8 cellular contexts compared by ENCODE assay signal in the genomic region with DNA sequence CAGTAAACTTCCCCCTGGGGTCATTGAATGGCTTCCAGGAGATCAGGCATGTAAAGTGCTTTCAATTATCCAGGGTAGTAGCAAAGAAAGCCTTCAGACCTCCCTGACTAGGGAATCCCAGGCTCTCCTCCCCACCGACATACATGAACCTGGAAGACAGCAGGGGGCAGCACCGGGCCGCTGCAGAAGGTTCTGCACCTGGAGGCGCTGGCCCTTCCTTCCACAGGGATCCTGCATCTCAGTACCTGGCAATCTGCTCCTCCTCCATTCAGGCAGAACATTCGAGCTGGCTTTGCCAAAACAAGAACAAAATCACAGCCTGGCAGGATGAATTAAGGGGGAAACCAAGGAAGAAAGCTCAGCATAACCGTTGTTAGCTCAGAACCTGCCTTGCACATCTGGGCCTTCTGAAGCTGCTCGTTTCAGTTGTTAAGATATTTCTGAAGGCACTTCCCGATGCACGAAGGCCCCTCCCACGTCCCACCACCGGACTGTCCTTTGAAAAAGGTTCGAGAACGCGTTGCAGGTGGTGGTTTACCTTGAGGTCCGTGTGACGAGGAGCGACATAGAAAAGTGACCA.
DNase-seq lines count a peak whose midpoint lies in the region; ATAC-seq and TF ChIP-seq lines count a peak whose summit lies in the region.

No MANE protein-coding gene starts in this region.

- H3K4me3 ChIP-seq in dorsolateral prefrontal cortex (no peak overlapping the region), neural progenitor cell (no peak overlapping the region)
- no peak overlapping the region for H3K4me3 ChIP-seq in CD8-positive, alpha-beta T cell (ENCODE audit: low read depth, low read length)

- no peaks in the 10 kb centered on the region for H3K79me2 ChIP-seq in neural progenitor cell (ENCODE audit: low read depth)

- POLR2A ChIA-PET in CD8-positive, alpha-beta T cell (lab: Charles Lee), result no interaction called here

- H3K9me3 Mint-ChIP-seq in neural progenitor cell, result no peaks in the 10 kb centered on the region
- no peaks in the 10 kb centered on the region for H3K9me3 Mint-ChIP-seq in CD8-positive, alpha-beta T cell

- H3F3A ChIP-seq in neural progenitor cell (ENCODE audit: low read depth), result no peaks in the 10 kb centered on the region

- H3K27me3 Mint-ChIP-seq in neural progenitor cell (ENCODE audit: insufficient read depth, low read depth), result peaks cover 4% of the 10 kb centered on the region
- H3K27me3 Mint-ChIP-seq in CD8-positive, alpha-beta T cell (ENCODE audit: low read depth), result no peaks in the 10 kb centered on the region

- H3K27ac ChIP-seq in dorsolateral prefrontal cortex (no peak overlapping the region), neural progenitor cell (no peak overlapping the region)
- no peak overlapping the region for H3K27ac ChIP-seq in CD8-positive, alpha-beta T cell (ENCODE audit: low read depth, low read length)

- H3K36me3 ChIP-seq in neural progenitor cell, result no peaks in the 10 kb centered on the region
- no peaks in the 10 kb centered on the region for H3K36me3 ChIP-seq in CD8-positive, alpha-beta T cell (ENCODE audit: insufficient read depth, low read length)

- no peak overlapping the region for H3K4me2 ChIP-seq in neural progenitor cell

- no peak overlapping the region for H3K4me3 Mint-ChIP-seq in neural progenitor cell
- H3K4me3 Mint-ChIP-seq in CD8-positive, alpha-beta T cell, result no peak overlapping the region

- H3K27ac Mint-ChIP-seq in neural progenitor cell, result no peak overlapping the region
- no peak overlapping the region for H3K27ac Mint-ChIP-seq in CD8-positive, alpha-beta T cell

- H3K36me3 Mint-ChIP-seq in neural progenitor cell, result peaks cover 2% of the 10 kb centered on the region
- H3K36me3 Mint-ChIP-seq in CD8-positive, alpha-beta T cell, result peaks cover 3% of the 10 kb centered on the region

- H3K4me1 Mint-ChIP-seq in neural progenitor cell, result no peaks in the 10 kb centered on the region
- H3K4me1 Mint-ChIP-seq in CD8-positive, alpha-beta T cell (ENCODE audit: low read depth), result peaks cover 16% of the 10 kb centered on the region

- no peak overlapping the region for H2AFZ ChIP-seq in neural progenitor cell (replicated peaks)

- no peaks in the 10 kb centered on the region for H3K4me1 ChIP-seq in neural progenitor cell
- peaks cover 18% of the 10 kb centered on the region for H3K4me1 ChIP-seq in CD8-positive, alpha-beta T cell (ENCODE audit: insufficient read depth, low read length)

- H3K27me3 ChIP-seq in dorsolateral prefrontal cortex (no peaks in the 10 kb centered on the region), neural progenitor cell (no peaks in the 10 kb centered on the region)
- no peaks in the 10 kb centered on the region for H3K27me3 ChIP-seq in CD8-positive, alpha-beta T cell (ENCODE audit: insufficient read depth, low read length)

- H3K9ac ChIP-seq in neural progenitor cell, result no peak overlapping the region

- H4K20me1 ChIP-seq in neural progenitor cell (ENCODE audit: low read depth), result no peaks in the 10 kb centered on the region

- TF ChIP-seq CTCF in dorsolateral prefrontal cortex (IDR thresholded peaks at IDR 0.05 in 54 of 56, conservative IDR thresholded peaks at IDR 0.05 in 2 of 56; ENCODE audit: low read depth in 1 of 56, partially characterized antibody in 56 of 56) (peak; percentile 14 to 71 (median 59)), neural progenitor cell (IDR thresholded peaks at IDR 0.05) (peak; percentile 76)
- TF ChIP-seq CTCF in CD8-positive, alpha-beta T cell (IDR thresholded peaks at IDR 0.05), result no peak

- H3K9me3 ChIP-seq in neural progenitor cell (ENCODE audit: low read depth), result no peaks in the 10 kb centered on the region
- H3K9me3 ChIP-seq in CD8-positive, alpha-beta T cell (ENCODE audit: low read length), result no peaks in the 10 kb centered on the region

- CTCF ChIA-PET in CD8-positive, alpha-beta T cell (lab: Charles Lee), result interaction anchor here (0.7 to 1.1 kb wide), 6 partner anchors 8 to 623 kb away, joined by 3 to 5 read pairs (median 3); no protein-coding TSS in a partner anchor

- intact Hi-C loops in Right ventricle myocardium superior (cut with DNase I) (loop anchor here (10.0 kb wide), 1 partner anchor 294 kb away; no protein-coding TSS in a partner anchor), Right ventricle myocardium inferior (cut with DNase I) (loop anchor here (10.0 kb wide), 1 partner anchor 294 kb away; no protein-coding TSS in a partner anchor), dorsolateral prefrontal cortex (cut with DNase I) (no loop called here)
- intact Hi-C loops in CD8-positive, alpha-beta T cell (cut with DNase I, micrococcal nuclease), result no loop called here

- peak; percentile 50 for DNase-seq in Right ventricle myocardium superior
- DNase-seq in Right ventricle myocardium inferior (ENCODE audit: missing footprints), result no peak
- DNase-seq in NCI-H524 (lab: John Stamatoyannopoulos, UW), result peak; percentile 53 to 70
- peak in 9 of 10 donors; percentile 45 to 84 (median 63) for DNase-seq in dorsolateral prefrontal cortex
- peak; percentile 80 for DNase-seq in neural progenitor cell (ENCODE audit: low spot score)
- no peak for DNase-seq in CD8-positive, alpha-beta T cell
- no peak for DNase-seq in stimulated activated CD4-positive, alpha-beta T cell treated with anti-CD3 and anti-CD28 coated beads, Interleukin-4, amount 100 ng/mL, for 4 hours
- DNase-seq in NCI-H446 (lab: John Stamatoyannopoulos, UW), result no peak

- peak; percentile 53 for ATAC-seq in Right ventricle myocardium superior (ENCODE audit: poor library complexity)
- no peak for ATAC-seq in Right ventricle myocardium inferior
- no peak for ATAC-seq in CD8-positive, alpha-beta T cell

Comparison
In these comparisons a context has a peak if more than half of its experiments do, and no peak if none do; other contexts are left out.
1. DNase-seq: peak in Right ventricle myocardium superior (single experiment), NCI-H524 (2 of 2), dorsolateral prefrontal cortex (9 of 10) and neural progenitor cell (single experiment); none in Right ventricle myocardium inferior (single experiment), CD8-positive, alpha-beta T cell (0 of 7), stimulated activated CD4-positive, alpha-beta T cell treated with anti-CD3 and anti-CD28 coated beads, Interleukin-4, amount 100 ng/mL, for 4 hours (0 of 2) and NCI-H446 (0 of 2).
2. intact Hi-C loops: an anchor here in Right ventricle myocardium superior (10.0 kb wide) and Right ventricle myocardium inferior (10.0 kb wide); none called in dorsolateral prefrontal cortex and CD8-positive, alpha-beta T cell.